Comparison of ENCODE assay signal across 8 cellular contexts in genomic region chr19:14381689-14382474, GRCh38. TPM values are rescaled to one million over a fixed set of nuclear protein-coding genes. Genes with fewer than 3 reads are reported as not detected.
DNase-seq lines count a peak whose midpoint lies in the region; ATAC-seq and TF ChIP-seq lines count a peak whose summit lies in the region.

No MANE protein-coding gene starts in this region.

- peak overlapping the region; percentile 68; the same call in 1 of the 2 replicates for H2AFZ ChIP-seq in Loucy (ENCODE audit: low read length)

- peak; percentile 95 for DNase-seq in CD14-positive monocyte (ENCODE audit: low spot score)
- peak; percentile 92 for DNase-seq in activated CD8-positive, alpha-beta T cell treated with anti-CD3 and anti-CD28 coated beads, Interleukin-2, amount 10 ng/mL, durations not matched to agents 7 days and 5 days
- DNase-seq in esophagus muscularis mucosa (ENCODE audit: extremely low spot score): no peak
- DNase-seq in omental fat pad (ENCODE audit: low spot score): no peak
- no peak for DNase-seq in amygdala (lab: John Stamatoyannopoulos, UW)

- H3K4me1 Mint-ChIP-seq in CD14-positive monocyte: peaks cover 55% of the 10 kb centered on the region
- H3K4me1 Mint-ChIP-seq in activated CD8-positive, alpha-beta T cell treated with anti-CD3 and anti-CD28 coated beads, Interleukin-2, amount 10 ng/mL, durations not matched to agents 7 days and 5 days (ENCODE audit: low read depth): peaks cover 43% of the 10 kb centered on the region

- intact Hi-C loops in CD14-positive monocyte (cut with micrococcal nuclease): no loop called here
- intact Hi-C loops in esophagus muscularis mucosa (cut with DNase I): no loop called here

- H3K4me3 Mint-ChIP-seq in CD14-positive monocyte: peak overlapping the region; percentile 91 to 99
- peak overlapping the region; percentile 86 for H3K4me3 Mint-ChIP-seq in activated CD8-positive, alpha-beta T cell treated with anti-CD3 and anti-CD28 coated beads, Interleukin-2, amount 10 ng/mL, durations not matched to agents 7 days and 5 days

- POLR2A ChIA-PET in activated CD8-positive, alpha-beta T cell treated with anti-CD3 and anti-CD28 coated beads, Interleukin-2, amount 10 ng/mL, durations not matched to agents 7 days and 5 days (lab: Charles Lee): interaction anchor here (0.6 to 7.6 kb wide), 29 partner anchors 8 to 1217 kb away, joined by 3 to 415 read pairs (median 4); partner anchors contain the start of genes ASF1B and DDX39A

- no peak for TF ChIP-seq EP300 in esophagus muscularis mucosa (IDR thresholded peaks at IDR 0.05)

- H3K27me3 Mint-ChIP-seq in CD14-positive monocyte (ENCODE audit: low read depth in 3 of 3): peaks cover 0 to 3% (median 0%) of the 10 kb centered on the region in 3 donors
- no peaks in the 10 kb centered on the region for H3K27me3 Mint-ChIP-seq in activated CD8-positive, alpha-beta T cell treated with anti-CD3 and anti-CD28 coated beads, Interleukin-2, amount 10 ng/mL, durations not matched to agents 7 days and 5 days (ENCODE audit: low read depth)

- H4K20me1 ChIP-seq in Loucy (ENCODE audit: insufficient read depth, low read length, poor library complexity, severe bottlenecking): peaks cover 8% of the 10 kb centered on the region

- H3K36me3 ChIP-seq in Loucy (ENCODE audit: insufficient read depth, low read length): no peaks in the 10 kb centered on the region
- H3K36me3 ChIP-seq in esophagus muscularis mucosa: peaks cover 0 to under 1% (median 0%) of the 10 kb centered on the region in 4 donors

- ATAC-seq in activated CD8-positive, alpha-beta T cell treated with anti-CD3 and anti-CD28 coated beads, Interleukin-2, amount 10 ng/mL, durations not matched to agents 7 days and 5 days: peak; percentile 30
- ATAC-seq in omental fat pad (ENCODE audit: low FRiP score) (peak; percentile 24), HG02840 (IDR thresholded peaks at IDR 0.05; ENCODE audit: low FRiP score, unreplicated experiment) (no peak), GM21423 (IDR thresholded peaks at IDR 0.05; ENCODE audit: unreplicated experiment) (no peak)

- no peaks in the 10 kb centered on the region for H3K27me3 ChIP-seq in Loucy (ENCODE audit: insufficient read depth, low read length, poor library complexity, severe bottlenecking)
- no peaks in the 10 kb centered on the region for H3K27me3 ChIP-seq in esophagus muscularis mucosa

- H3K79me2 ChIP-seq in Loucy (ENCODE audit: insufficient read depth, low read length): peaks cover 48% of the 10 kb centered on the region

- H3K9me3 Mint-ChIP-seq in CD14-positive monocyte: peaks cover 0 to 3% (median 0%) of the 10 kb centered on the region in 7 donors
- H3K9me3 Mint-ChIP-seq in activated CD8-positive, alpha-beta T cell treated with anti-CD3 and anti-CD28 coated beads, Interleukin-2, amount 10 ng/mL, durations not matched to agents 7 days and 5 days (ENCODE audit: insufficient read depth): no peaks in the 10 kb centered on the region

- H3K9me2 ChIP-seq in Loucy (replicated peaks; ENCODE audit: low read depth, low read length): no peaks in the 10 kb centered on the region

- H3K36me3 Mint-ChIP-seq in CD14-positive monocyte: peaks cover 8 to 28% of the 10 kb centered on the region in 2 donors
- H3K36me3 Mint-ChIP-seq in activated CD8-positive, alpha-beta T cell treated with anti-CD3 and anti-CD28 coated beads, Interleukin-2, amount 10 ng/mL, durations not matched to agents 7 days and 5 days (ENCODE audit: low read depth): peaks cover 40% of the 10 kb centered on the region

- peak overlapping the region; percentile 91 for H3K9ac ChIP-seq in Loucy (ENCODE audit: low read depth, low read length, poor library complexity, severe bottlenecking)

- H3F3A ChIP-seq in Loucy (ENCODE audit: low read depth): no peaks in the 10 kb centered on the region

- H3K4me2 ChIP-seq in Loucy (ENCODE audit: low read depth, low read length, poor library complexity, severe bottlenecking): peak overlapping the region; percentile 98

- CTCF ChIA-PET in activated CD8-positive, alpha-beta T cell treated with anti-CD3 and anti-CD28 coated beads, Interleukin-2, amount 10 ng/mL, durations not matched to agents 7 days and 5 days (lab: Charles Lee): interaction anchor here (1.2 to 7.4 kb wide), 8 partner anchors 12 to 245 kb away, joined by 3 to 135 read pairs (median 22); partner anchors contain the start of gene ASF1B

- no peak for TF ChIP-seq POLR2A in esophagus muscularis mucosa (IDR thresholded peaks at IDR 0.05; ENCODE audit: low read depth)

- peak overlapping the region; percentile 96 for H3K4me3 ChIP-seq in Loucy (ENCODE audit: low read length, poor library complexity, severe bottlenecking)
- H3K4me3 ChIP-seq in esophagus muscularis mucosa: peak overlapping the region; percentile 60 to 76 (median 72)

- H3K27ac ChIP-seq in esophagus muscularis mucosa (replicated peaks in 1 of 4): peak overlapping the region; percentile 85 to 91 (median 86)

- H3K9me3 ChIP-seq in Loucy (ENCODE audit: insufficient read depth, low read depth, low read length) (no peaks in the 10 kb centered on the region), esophagus muscularis mucosa (no peaks in the 10 kb centered on the region)

- TF ChIP-seq CTCF in CD14-positive monocyte (IDR thresholded peaks at IDR 0.05) (no peak), Loucy (conservative IDR thresholded peaks at IDR 0.05; ENCODE audit: low read length) (no peak), esophagus muscularis mucosa (IDR thresholded peaks at IDR 0.05) (no peak), omental fat pad (IDR thresholded peaks at IDR 0.05) (no peak)

- WGBS in esophagus muscularis mucosa: 41% methylated on average over 13 of the region's 18 CpGs

- peak overlapping the region; percentile 90 to 99 (median 98) for H3K27ac Mint-ChIP-seq in CD14-positive monocyte
- peak overlapping the region; percentile 89 for H3K27ac Mint-ChIP-seq in activated CD8-positive, alpha-beta T cell treated with anti-CD3 and anti-CD28 coated beads, Interleukin-2, amount 10 ng/mL, durations not matched to agents 7 days and 5 days

- H3K4me1 ChIP-seq in Loucy (ENCODE audit: insufficient read depth, low read length, poor library complexity, severe bottlenecking) (peaks cover 38% of the 10 kb centered on the region), esophagus muscularis mucosa (peaks cover 48 to 82% (median 75%) of the 10 kb centered on the region in 4 donors)

RNA-seq across cellular contexts. Expression of gene ADGRE5, which starts 0.6 kb away (rescaled TPM):
- 100 to 1,000 TPM; 259 to 279 TPM for polyA plus RNA-seq in CD14-positive monocyte
- total RNA-seq in activated CD8-positive, alpha-beta T cell treated with anti-CD3 and anti-CD28 coated beads, Interleukin-2, amount 10 ng/mL, durations not matched to agents 7 days and 5 days: 100 to 1,000 TPM; 290 to 302 TPM
- 100 to 1,000 TPM in 1 of 4 donors, 10 to 100 TPM in 3; 37.3 to 101 (median 50.4) TPM for total RNA-seq in esophagus muscularis mucosa
- total RNA-seq in omental fat pad: 100 to 1,000 TPM in 1 of 4 donors, 10 to 100 TPM in 3; 38.1 to 106 (median 62.8) TPM

RNA-seq across cellular contexts. Expression of gene DDX39A, which starts 37.3 kb away (rescaled TPM):
- polyA plus RNA-seq in CD14-positive monocyte: 10 to 100 TPM; 78.7 to 83.5 TPM
- total RNA-seq in activated CD8-positive, alpha-beta T cell treated with anti-CD3 and anti-CD28 coated beads, Interleukin-2, amount 10 ng/mL, durations not matched to agents 7 days and 5 days: 100 to 1,000 TPM; 309 to 313 TPM
- total RNA-seq in esophagus muscularis mucosa (10 to 100 TPM; 39.3 to 56.3 (median 42.1) TPM), omental fat pad (100 to 1,000 TPM in 1 of 4 donors, 10 to 100 TPM in 3; 68.4 to 139 (median 76.3) TPM)

RNA-seq across cellular contexts. Expression of gene PKN1, which starts 51.2 kb away (rescaled TPM):
- 10 to 100 TPM; 49.5 to 49.6 TPM for polyA plus RNA-seq in CD14-positive monocyte
- 100 to 1,000 TPM; 244 to 263 TPM for total RNA-seq in activated CD8-positive, alpha-beta T cell treated with anti-CD3 and anti-CD28 coated beads, Interleukin-2, amount 10 ng/mL, durations not matched to agents 7 days and 5 days
- total RNA-seq in esophagus muscularis mucosa: 100 to 1,000 TPM; 120 to 233 (median 167) TPM
- 100 to 1,000 TPM in 1 of 4 donors, 10 to 100 TPM in 3; 47.3 to 104 (median 85.0) TPM for total RNA-seq in omental fat pad

Comparison
In these comparisons a context has a peak if more than half of its experiments do, and no peak if none do; other contexts are left out.
1. DNase-seq: peak in CD14-positive monocyte (single experiment) and activated CD8-positive, alpha-beta T cell treated with anti-CD3 and anti-CD28 coated beads, Interleukin-2, amount 10 ng/mL, durations not matched to agents 7 days and 5 days (single experiment); none in esophagus muscularis mucosa (single experiment), omental fat pad (single experiment) and amygdala (0 of 56).
2. ATAC-seq: peak in activated CD8-positive, alpha-beta T cell treated with anti-CD3 and anti-CD28 coated beads, Interleukin-2, amount 10 ng/mL, durations not matched to agents 7 days and 5 days (single experiment) and omental fat pad (single experiment); none in HG02840 (single experiment) and GM21423 (single experiment).